25 cellular contexts compared by ENCODE assay signal in the genomic region with DNA sequence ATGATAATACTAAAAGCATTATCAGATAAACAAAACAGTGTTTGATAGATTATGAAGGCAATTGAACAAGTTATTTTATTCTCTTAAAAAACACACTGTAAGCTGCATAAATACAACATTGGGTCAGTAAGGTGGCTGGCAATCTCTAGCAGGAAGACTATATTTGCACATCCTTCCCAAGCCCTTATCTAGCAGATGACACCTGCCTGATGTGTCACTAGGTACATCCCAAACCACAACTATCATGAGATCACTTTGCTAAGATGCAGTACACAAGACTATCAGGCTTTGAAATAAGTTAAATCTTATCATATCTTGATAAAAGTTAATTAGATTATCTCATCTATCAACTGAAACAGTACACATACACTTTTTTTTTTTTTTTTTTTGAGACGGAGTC.
DNase-seq lines count a peak whose midpoint lies in the region; ATAC-seq, FAIRE-seq and TF ChIP-seq lines count a peak whose summit lies in the region.
"Had no signal": no experiment of that assay in that cellular context is flagged by ENCODE, and none has a peak within 500 bp of the region (broad histone marks: within the 10 kb centered on the region; RNA-seq: fewer than 3 reads in every experiment).

No MANE protein-coding gene starts in this region.

- no peak overlapping the region for H3K9ac ChIP-seq in endothelial cell of umbilical vein (replicated peaks; ENCODE audit: extremely low read depth, insufficient read depth, low read length)

- TF ChIP-seq CTCF in endothelial cell of umbilical vein (IDR thresholded peaks at IDR 0.05; ENCODE audit: extremely low read depth in 1 of 2, insufficient read depth in 1 of 2, low read depth in 1 of 2, low read length in 2 of 2) = no peak
- no peak for TF ChIP-seq CTCF in osteocyte (IDR thresholded peaks at IDR 0.05)

- no peak overlapping the region for H3K4me3 Mint-ChIP-seq in osteocyte (ENCODE audit: unreplicated experiment)
- H3K4me3 Mint-ChIP-seq: CD4-positive, alpha-beta memory T cell; GM23338; H9; HFFc6; IgD-negative memory B cell had no signal

- no peaks in the 10 kb centered on the region for H3K36me3 Mint-ChIP-seq in osteocyte (ENCODE audit: unreplicated experiment)
- H3K36me3 Mint-ChIP-seq: CD4-positive, alpha-beta memory T cell; IgD-negative memory B cell had no signal

- CTCF ChIA-PET in endothelial cell of umbilical vein (lab: Charles Lee) = interaction anchor here (6.6 kb wide), 1 partner anchor 97 kb away, joined by 58 read pairs; no protein-coding TSS in a partner anchor

- intact Hi-C loops in endothelial cell of umbilical vein (cut with micrococcal nuclease) = no loop called here

- no peak overlapping the region for H3K27ac Mint-ChIP-seq in osteocyte (ENCODE audit: unreplicated experiment)
- H3K27ac Mint-ChIP-seq: CD4-positive, alpha-beta memory T cell; GM23338; H9; HFFc6; IgD-negative memory B cell had no signal

- H3K27ac ChIP-seq in endothelial cell of umbilical vein (ENCODE audit: insufficient read depth, low read depth, low read length) = no peak overlapping the region
- H3K27ac ChIP-seq: Peyer's patch had no signal

- dilution Hi-C loops in endothelial cell of umbilical vein (cut with MboI; ENCODE audit: extremely low pct_ligation_motif_present, low sequenced_read_pairs) = no loop called here

- ATAC-seq in esophagus mucosa = no peak
- ATAC-seq: GM12878, GM23338 had no signal

- H2AFZ ChIP-seq in endothelial cell of umbilical vein (ENCODE audit: low read depth, low read length) = no peak overlapping the region
- H2AFZ ChIP-seq: GM23338 had no signal

- POLR2A ChIA-PET in endothelial cell of umbilical vein (lab: Charles Lee) = interaction anchor here (0.7 kb wide), 1 partner anchor 39 kb away, joined by 5 read pairs; no protein-coding TSS in a partner anchor

- H3K4me2 ChIP-seq in endothelial cell of umbilical vein (ENCODE audit: insufficient read depth, low read length) = no peak overlapping the region
- H3K4me2 ChIP-seq: GM23338 had no signal

- TF ChIP-seq POLR2A in endothelial cell of umbilical vein (IDR thresholded peaks at IDR 0.05; ENCODE audit: low read depth, low read length) = no peak

- H3K27me3 Mint-ChIP-seq in osteocyte (ENCODE audit: unreplicated experiment) = no peaks in the 10 kb centered on the region

- H3K27me3 ChIP-seq in endothelial cell of umbilical vein (ENCODE audit: control insufficient read depth in 2 of 2, insufficient read depth in 2 of 2, low read length in 2 of 2) = no peaks in the 10 kb centered on the region
- H3K27me3 ChIP-seq: Peyer's patch had no signal

- H3K36me3 ChIP-seq in endothelial cell of umbilical vein (ENCODE audit: control insufficient read depth in 2 of 2, extremely low read depth in 1 of 2, insufficient read depth in 2 of 2, low read length in 2 of 2) = no peaks in the 10 kb centered on the region
- H3K36me3 ChIP-seq: Peyer's patch had no signal

- no peaks in the 10 kb centered on the region for H3K9me1 ChIP-seq in endothelial cell of umbilical vein (replicated peaks; ENCODE audit: control insufficient read depth, extremely low read depth, insufficient read depth, low read length)

- no TSS peak for BruUV-seq in endothelial cell of umbilical vein (replicated peaks; lab: Mats Ljungman, UMichigan)

- H4K20me1 ChIP-seq in endothelial cell of umbilical vein (replicated peaks; ENCODE audit: control insufficient read depth, extremely low read depth, insufficient read depth, low read length) = no peaks in the 10 kb centered on the region

- no peaks in the 10 kb centered on the region for H3K9me3 Mint-ChIP-seq in osteocyte (ENCODE audit: unreplicated experiment)
- H3K9me3 Mint-ChIP-seq: CD4-positive, alpha-beta memory T cell; GM23338; H9; HFFc6 had no signal

- DNase-seq in COLO668 (lab: John Stamatoyannopoulos, UW; ENCODE audit: unreplicated experiment) = peak; percentile 11
- peak; percentile 81 for DNase-seq in DMS53 (lab: John Stamatoyannopoulos, UW)
- peak; percentile 25 for DNase-seq in NCI-H2029 treated with DMSO at 0.1 percent for 48 hours (lab: John Stamatoyannopoulos, UW)
- DNase-seq in endothelial cell of umbilical vein (ENCODE audit: low read depth, low spot score) = peak; percentile 32
- no peak for DNase-seq in osteocyte (ENCODE audit: extremely low spot score, unreplicated experiment)
- no peak for DNase-seq in OCI-M1 (lab: John Stamatoyannopoulos, UW)
- no peak for DNase-seq in HuH-7.5 (ENCODE audit: low spot score)
- DNase-seq: C1 segment of cervical spinal cord; CD4-positive, alpha-beta memory T cell; GDM1; H9; HFFc6; Karpas-422; NCI-H1092 treated with DMSO at 0.1 percent for 48 hours; NCI-H1436; NCI-H187; NCI-H2107; NCI-H748 treated with DMSO at 0.1 percent for 48 hours; Peyer's patch; SHP77 treated with DMSO at 0.1 percent for 48 hours; T-helper 2 cell had no signal

- H3K4me3 ChIP-seq in endothelial cell of umbilical vein (replicated peaks in 1 of 3; ENCODE audit: insufficient read depth in 1 of 3, low read depth in 1 of 3, low read length in 3 of 3) = no peak overlapping the region
- H3K4me3 ChIP-seq: GM12878, GM23338, Peyer's patch had no signal

- no peak for FAIRE-seq in endothelial cell of umbilical vein (lab: Jason Lieb, UNC)
- FAIRE-seq: GM12878 had no signal

- H3K9me3 ChIP-seq in endothelial cell of umbilical vein (replicated peaks; ENCODE audit: control insufficient read depth, insufficient read depth, low read length) = no peaks in the 10 kb centered on the region
- H3K9me3 ChIP-seq: Peyer's patch had no signal

- H3K4me1 ChIP-seq in endothelial cell of umbilical vein (ENCODE audit: control insufficient read depth, extremely low read depth, insufficient read depth, low read length) = peaks cover 34% of the 10 kb centered on the region
- H3K4me1 ChIP-seq: Peyer's patch had no signal

- H3K79me2 ChIP-seq in endothelial cell of umbilical vein (ENCODE audit: control insufficient read depth, insufficient read depth, low read length) = peaks cover 26% of the 10 kb centered on the region

- peaks cover 38% of the 10 kb centered on the region for H3K4me1 Mint-ChIP-seq in osteocyte (ENCODE audit: unreplicated experiment)

TF ChIP-seq in endothelial cell of umbilical vein, 7 proteins besides CTCF, POLR2A, EP300 and RAD21:
- TF ChIP-seq POLR2AphosphoS5 (IDR thresholded peaks at IDR 0.05; ENCODE audit: insufficient read depth, low read depth, low read length) = no peak
- TF ChIP-seq, protein P1, sequence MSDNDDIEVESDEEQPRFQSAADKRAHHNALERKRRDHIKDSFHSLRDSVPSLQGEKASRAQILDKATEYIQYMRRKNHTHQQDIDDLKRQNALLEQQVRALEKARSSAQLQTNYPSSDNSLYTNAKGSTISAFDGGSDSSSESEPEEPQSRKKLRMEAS (IDR thresholded peaks at IDR 0.05; ENCODE audit: insufficient read depth, insufficient read length) = no peak
- no peak for TF ChIP-seq FOS (IDR thresholded peaks at IDR 0.05; ENCODE audit: borderline replicate concordance, insufficient read depth, low read length)
- TF ChIP-seq MYC (IDR thresholded peaks at IDR 0.05; ENCODE audit: low read depth, low read length) = no peak
- no peak for TF ChIP-seq GATA2 (IDR thresholded peaks at IDR 0.05; ENCODE audit: insufficient read depth, insufficient read length, low read depth, low read length)
- no peak for TF ChIP-seq JUN (IDR thresholded peaks at IDR 0.05; ENCODE audit: borderline replicate concordance, insufficient read depth, insufficient read length, low read depth)
- TF ChIP-seq EZH2 (IDR thresholded peaks at IDR 0.05; ENCODE audit: borderline replicate concordance, low read depth, low read length, severe bottlenecking) = no peak

Comparison
In these comparisons a context has a peak if more than half of its experiments do, and no peak if none do; other contexts are left out.
1. DNase-seq: peak in COLO668 (single experiment), DMS53 (single experiment), NCI-H2029 treated with DMSO at 0.1 percent for 48 hours (single experiment) and endothelial cell of umbilical vein (single experiment); none in osteocyte (single experiment), OCI-M1 (single experiment) and HuH-7.5 (single experiment).